2 cellular contexts compared by ENCODE assay signal in the genomic region with DNA sequence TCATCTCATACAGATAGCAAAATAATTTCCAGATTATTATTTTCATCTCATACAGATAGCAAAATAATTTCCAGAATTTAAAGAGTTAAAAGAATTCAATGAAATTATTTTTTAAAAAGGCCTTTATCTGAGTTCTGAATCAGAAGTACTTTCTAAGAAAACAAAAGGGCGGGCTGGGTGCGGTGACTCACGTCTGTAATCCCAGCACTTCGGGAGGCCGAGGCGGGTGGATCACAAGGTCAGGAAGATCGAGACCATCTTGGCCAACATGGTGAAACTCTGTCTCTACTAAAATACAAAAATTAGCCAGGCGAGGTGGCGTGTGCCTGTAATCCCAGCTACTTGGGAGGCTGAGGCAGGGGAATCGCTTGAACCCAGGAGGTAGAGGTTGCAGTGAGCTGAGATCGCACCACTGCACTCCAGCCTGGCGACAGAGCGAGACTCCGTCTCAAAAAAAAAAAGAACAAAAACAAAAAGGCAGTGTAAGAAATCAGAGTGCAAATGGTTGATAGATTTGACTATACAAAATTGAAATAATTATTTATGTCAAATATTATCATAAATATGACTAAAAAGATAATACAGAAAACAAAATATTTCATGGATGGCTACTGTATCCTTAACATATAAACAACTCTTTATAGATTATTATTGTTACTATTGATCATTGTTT. TPM values are rescaled to one million over a fixed set of nuclear protein-coding genes. Genes with fewer than 3 reads are reported as not detected.
"Had no signal": no experiment of that assay in that cellular context is flagged by ENCODE, and none has a peak within 500 bp of the region (broad histone marks: within the 10 kb centered on the region; RNA-seq: fewer than 3 reads in every experiment).

No MANE protein-coding gene starts in this region.

RNA-seq across cellular contexts. Expression of gene C1GALT1C1L, which starts 50.9 kb away (rescaled TPM):
- total RNA-seq: neural crest cell, smooth muscle cell had no signal
